8 cellular contexts compared by ENCODE assay signal in genomic region chr1:41361495-41362356, GRCh38. TPM values are rescaled to one million over a fixed set of nuclear protein-coding genes. Genes with fewer than 3 reads are reported as not detected.
DNase-seq lines count a peak whose midpoint lies in the region; ATAC-seq, FAIRE-seq and TF ChIP-seq lines count a peak whose summit lies in the region.

No MANE protein-coding gene starts in this region.

- H4K20me1 ChIP-seq in HCT116 (ENCODE audit: insufficient read depth), result no peaks in the 10 kb centered on the region

- H3K79me2 ChIP-seq in HCT116 (ENCODE audit: insufficient read depth, low read length), result no peaks in the 10 kb centered on the region

- H3K9me3 Mint-ChIP-seq in activated CD4-positive, alpha-beta T cell treated with anti-CD3 and anti-CD28 coated beads for 36 hours (ENCODE audit: low read depth), result no peaks in the 10 kb centered on the region
- no peaks in the 10 kb centered on the region for H3K9me3 Mint-ChIP-seq in naive B cell

- H3K36me3 ChIP-seq in HCT116 (ENCODE audit: control insufficient read depth in 1 of 2, insufficient read depth in 2 of 2, low read length in 2 of 2), result no peaks in the 10 kb centered on the region
- H3K36me3 ChIP-seq in bronchial epithelial cell (ENCODE audit: control insufficient read depth, insufficient read depth, low read length), result no peaks in the 10 kb centered on the region

- TF ChIP-seq CTCF in HCT116 (IDR thresholded peaks at IDR 0.05 in 2 of 3, conservative IDR thresholded peaks at IDR 0.05 in 1 of 3; ENCODE audit: borderline replicate concordance in 1 of 3, insufficient read depth in 1 of 3, low read depth in 2 of 3, low read length in 2 of 3) (no peak), bronchial epithelial cell (IDR thresholded peaks at IDR 0.05; ENCODE audit: insufficient read depth, low read length, severe bottlenecking) (no peak)

- no peak for TF ChIP-seq RAD21 in HCT116 (IDR thresholded peaks at IDR 0.05; ENCODE audit: low read depth)

- peak; percentile 5 for ATAC-seq in activated CD4-positive, alpha-beta T cell treated with anti-CD3 and anti-CD28 coated beads for 36 hours
- ATAC-seq in HCT116, result peak; percentile 55
- ATAC-seq in naive B cell (ENCODE audit: low read depth in 2 of 2), result peak; percentile 22 to 33

- FAIRE-seq in bronchial epithelial cell (lab: Jason Lieb, UNC), result no peak

- no peaks in the 10 kb centered on the region for H3K36me3 Mint-ChIP-seq in activated CD4-positive, alpha-beta T cell treated with anti-CD3 and anti-CD28 coated beads for 36 hours (ENCODE audit: low read depth)
- H3K36me3 Mint-ChIP-seq in naive B cell, result no peaks in the 10 kb centered on the region

- peaks cover 12% of the 10 kb centered on the region for H3K4me1 Mint-ChIP-seq in activated CD4-positive, alpha-beta T cell treated with anti-CD3 and anti-CD28 coated beads for 36 hours
- H3K4me1 Mint-ChIP-seq in naive B cell, result peaks cover 21 to 40% (median 36%) of the 10 kb centered on the region in 3 donors

- BruUV-seq in HCT116 (replicated peaks; lab: Mats Ljungman, UMichigan), result no TSS peak

- peaks cover 24% of the 10 kb centered on the region for H3K27me3 Mint-ChIP-seq in activated CD4-positive, alpha-beta T cell treated with anti-CD3 and anti-CD28 coated beads for 36 hours
- H3K27me3 Mint-ChIP-seq in naive B cell, result peaks cover 12 to 49% (median 38%) of the 10 kb centered on the region in 3 donors

- POLR2A ChIA-PET in activated CD4-positive, alpha-beta T cell treated with anti-CD3 and anti-CD28 coated beads for 36 hours (lab: Charles Lee), result interaction anchor here (1.0 to 1.3 kb wide), 2 partner anchors 21 to 264 kb away, joined by 4 read pairs; no protein-coding TSS in a partner anchor
- POLR2A ChIA-PET in HCT116 (lab: Charles Lee), result interaction anchor here (0.5 to 2.4 kb wide), 5 partner anchors 13 to 57 kb away, joined by 3 to 6 read pairs (median 4); no protein-coding TSS in a partner anchor

- RAD21 ChIA-PET in HCT116 (lab: Charles Lee; ENCODE audit: low non-redundant PET in 1 of 2, low total read pairs in 2 of 2, uncharacterized antibody in 2 of 2, unreplicated experiment in 2 of 2), result no interaction called here

- intact Hi-C loops in activated CD4-positive, alpha-beta T cell treated with anti-CD3 and anti-CD28 coated beads for 36 hours (cut with DNase I, micrococcal nuclease), result loop anchor here in 1 of 2 experiments (1.0 to 10.0 kb wide), 9 partner anchors 22 to 1406 kb away; partner anchors contain the start of genes C1orf50, CITED4, P3H1 and PPCS
- intact Hi-C loops in HCT116 (cut with micrococcal nuclease), result loop anchor here (2.0 kb wide), 1 partner anchor 55 kb away; no protein-coding TSS in a partner anchor

- H3K4me1 ChIP-seq in HCT116 (ENCODE audit: control insufficient read depth in 1 of 2, insufficient read depth in 2 of 2, low read length in 2 of 2), result peaks cover 16 to 47% of the 10 kb centered on the region in 2 experiments

- TF ChIP-seq POLR2A in HCT116 (IDR thresholded peaks at IDR 0.05; ENCODE audit: borderline replicate concordance, extremely low read depth, insufficient read depth, insufficient read length), result no peak

- H3K4me2 ChIP-seq in HCT116 (ENCODE audit: low read length), result peak overlapping the region; percentile 83

- no peaks in the 10 kb centered on the region for H3K27me3 ChIP-seq in HCT116 (ENCODE audit: insufficient read depth, low read length)
- H3K27me3 ChIP-seq in bronchial epithelial cell (ENCODE audit: control insufficient read depth, insufficient read depth, low read length), result peaks cover 13% of the 10 kb centered on the region

- CTCF ChIA-PET in activated CD4-positive, alpha-beta T cell treated with anti-CD3 and anti-CD28 coated beads for 36 hours (lab: Charles Lee), result interaction anchor here (0.7 to 1.7 kb wide), 3 partner anchors 16 to 980 kb away, joined by 3 to 4 read pairs (median 4); no protein-coding TSS in a partner anchor
- CTCF ChIA-PET in HCT116 (lab: Charles Lee), result interaction anchor here (0.6 to 2.1 kb wide), 8 partner anchors 16 to 762 kb away, joined by 3 to 8 read pairs (median 4); no protein-coding TSS in a partner anchor

- no peak overlapping the region for H3K27ac Mint-ChIP-seq in activated CD4-positive, alpha-beta T cell treated with anti-CD3 and anti-CD28 coated beads for 36 hours
- H3K27ac Mint-ChIP-seq in naive B cell, result peak overlapping the region in 2 of 6 donors; percentile 32 to 59

- H2AFZ ChIP-seq in HCT116 (ENCODE audit: low read depth, low read length, poor library complexity, severe bottlenecking), result no peak overlapping the region

- H3K4me3 ChIP-seq in HCT116 (replicated peaks in 1 of 2; ENCODE audit: low read depth in 1 of 2, low read length in 2 of 2) (peak overlapping the region; percentile 35 to 57), bronchial epithelial cell (ENCODE audit: low read depth, low read length) (peak overlapping the region; percentile 41)

- H3K9ac ChIP-seq in HCT116 (ENCODE audit: low read length), result peak overlapping the region; percentile 58

- peak overlapping the region; percentile 40; the same call in 1 of the 2 replicates for H3K27ac ChIP-seq in HCT116 (ENCODE audit: low read depth, low read length)

- H3K9me3 ChIP-seq in HCT116 (ENCODE audit: control insufficient read depth in 1 of 2, insufficient read depth in 1 of 2, low read depth in 1 of 2, low read length in 2 of 2), result no peaks in the 10 kb centered on the region

- H3K9me2 ChIP-seq in HCT116 (ENCODE audit: insufficient read depth), result no peaks in the 10 kb centered on the region

- peak; percentile 52 for DNase-seq in activated CD4-positive, alpha-beta T cell treated with anti-CD3 and anti-CD28 coated beads for 36 hours
- no peak for DNase-seq in activated CD4-positive, alpha-beta T cell treated with anti-CD3 and anti-CD28 coated beads for 1 hour
- DNase-seq in HCT116 (ENCODE audit: low read depth, low spot score), result no peak
- peak; percentile 61 for DNase-seq in NCI-H69 (lab: John Stamatoyannopoulos, UW)
- DNase-seq in bronchial epithelial cell (ENCODE audit: low read depth), result no peak
- no peak for DNase-seq in naive B cell
- no peak for DNase-seq in glomerular visceral epithelial cell (ENCODE audit: extremely low spot score)
- no peak for DNase-seq in medulla oblongata (ENCODE audit: extremely low spot score)

- H3K4me3 Mint-ChIP-seq in activated CD4-positive, alpha-beta T cell treated with anti-CD3 and anti-CD28 coated beads for 36 hours, result peak overlapping the region; percentile 49
- peak overlapping the region; percentile 63 to 87 (median 72) for H3K4me3 Mint-ChIP-seq in naive B cell

TF ChIP-seq in HCT116, 20 proteins besides CTCF, POLR2A, EP300 and RAD21:
- TF ChIP-seq ELF1 (IDR thresholded peaks at IDR 0.05; ENCODE audit: borderline replicate concordance, low read depth) (no peak), ZFX (IDR thresholded peaks at IDR 0.05) (no peak), REST (IDR thresholded peaks at IDR 0.05; ENCODE audit: low read depth) (no peak), FOSL1 (IDR thresholded peaks at IDR 0.05; ENCODE audit: low read depth) (no peak), TCF7L2 (IDR thresholded peaks at IDR 0.05; ENCODE audit: borderline replicate concordance, extremely low read depth, insufficient read depth, insufficient read length) (peak; percentile 3), SRF (IDR thresholded peaks at IDR 0.05; ENCODE audit: low read depth) (no peak), MAX (IDR thresholded peaks at IDR 0.05) (no peak)

RNA-seq across cellular contexts. Expression of gene FOXO6, which starts 0.5 kb away (rescaled TPM):
- under 1 TPM in 1 of 2 experiments, not detected in 1; 0.09 TPM for total RNA-seq in activated CD4-positive, alpha-beta T cell treated with anti-CD3 and anti-CD28 coated beads for 36 hours
- total RNA-seq in HCT116 (2021; ENCODE audit: unreplicated experiment) (7.0 TPM), bronchial epithelial cell (0.26 TPM in 1 of 2 replicates, not detected in the other)
- polyA plus RNA-seq in HCT116 (2012), result 4.0 and 4.1 TPM in 2 replicates
- under 1 TPM in 1 of 6 donors, not detected in 5; 0.21 TPM for polyA plus RNA-seq in naive B cell (ENCODE audit: low read depth in 6 of 6)

Comparison
In these comparisons a context has a peak if more than half of its experiments do, and no peak if none do; other contexts are left out.
1. DNase-seq: peak in activated CD4-positive, alpha-beta T cell treated with anti-CD3 and anti-CD28 coated beads for 36 hours (single experiment) and NCI-H69 (single experiment); none in activated CD4-positive, alpha-beta T cell treated with anti-CD3 and anti-CD28 coated beads for 1 hour (single experiment), HCT116 (single experiment), bronchial epithelial cell (single experiment), naive B cell (single experiment), glomerular visceral epithelial cell (single experiment) and medulla oblongata (single experiment).
2. ATAC-seq: peak in every context shown above with its lines; median percentile 55 in HCT116; 28 in naive B cell; 5 in activated CD4-positive, alpha-beta T cell treated with anti-CD3 and anti-CD28 coated beads for 36 hours.